Comparison of ENCODE assay signal across 13 cellular contexts in the genomic region with DNA sequence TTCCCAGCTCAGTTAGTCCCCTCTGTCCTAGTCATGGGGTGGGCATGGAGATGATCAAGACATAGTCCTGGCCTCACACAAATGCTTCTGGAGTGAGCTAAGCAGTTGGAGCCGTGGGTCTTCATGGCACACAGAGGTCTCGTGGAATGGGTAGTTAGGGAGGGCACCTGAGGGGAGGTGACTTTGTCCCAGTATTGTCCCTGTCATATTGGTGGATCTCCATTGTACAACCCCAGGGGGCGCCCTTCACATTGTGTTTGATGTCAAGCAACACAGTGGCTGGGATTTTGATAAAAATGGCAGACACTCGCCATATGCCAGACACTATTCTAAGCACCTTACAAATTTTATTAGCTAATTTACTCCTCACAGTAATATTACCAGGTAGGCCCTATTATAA.
DNase-seq lines count a peak whose midpoint lies in the region; ATAC-seq, FAIRE-seq and TF ChIP-seq lines count a peak whose summit lies in the region.
"Had no signal": no experiment of that assay in that cellular context is flagged by ENCODE, and none has a peak within 500 bp of the region (broad histone marks: within the 10 kb centered on the region; RNA-seq: fewer than 3 reads in every experiment).

No MANE protein-coding gene starts in this region.

- H3K4me3 Mint-ChIP-seq in type B pancreatic cell, result no peak overlapping the region
- H3K4me3 Mint-ChIP-seq: activated CD8-positive, alpha-beta memory T cell treated with anti-CD3 and anti-CD28 coated beads, Interleukin-2, amount 10 ng/mL, durations not matched to agents 7 days and 5 days; stimulated activated effector memory CD8-positive, alpha-beta T cell treated with anti-CD3 and anti-CD28 coated beads, Interleukin-12 subunit alpha, Interleukin-12 subunit beta, amount 100 ng/mL, for 72 hours had no signal

- H3K27me3 Mint-ChIP-seq in type B pancreatic cell, result peaks cover 73% of the 10 kb centered on the region

- H3K9me3 ChIP-seq in cardiac muscle cell (ENCODE audit: low read depth) (no peaks in the 10 kb centered on the region), right cardiac atrium (ENCODE audit: control insufficient read depth, low read length) (no peaks in the 10 kb centered on the region)

- H3K4me1 ChIP-seq in cardiac muscle cell (ENCODE audit: low read depth), result peaks cover 8% of the 10 kb centered on the region
- H3K4me1 ChIP-seq in right cardiac atrium (ENCODE audit: control insufficient read depth, insufficient read depth, low read length), result no peaks in the 10 kb centered on the region

- H3K36me3 Mint-ChIP-seq in type B pancreatic cell, result no peaks in the 10 kb centered on the region
- H3K36me3 Mint-ChIP-seq: activated CD8-positive, alpha-beta memory T cell treated with anti-CD3 and anti-CD28 coated beads, Interleukin-2, amount 10 ng/mL, durations not matched to agents 7 days and 5 days; stimulated activated effector memory CD8-positive, alpha-beta T cell treated with anti-CD3 and anti-CD28 coated beads, Interleukin-12 subunit alpha, Interleukin-12 subunit beta, amount 100 ng/mL, for 72 hours had no signal

- TF ChIP-seq CTCF in cardiac muscle cell (IDR thresholded peaks at IDR 0.05; ENCODE audit: low read depth, low read length), result peak; percentile 16
- peak; percentile 62 for TF ChIP-seq CTCF in type B pancreatic cell (conservative IDR thresholded peaks at IDR 0.05)

- DNase-seq in cardiac muscle cell (ENCODE audit: low read depth in 1 of 2, low spot score in 1 of 2), result no peak
- no peak for DNase-seq in right cardiac atrium
- peak; percentile 28 for DNase-seq in NCI-H1105 (lab: John Stamatoyannopoulos, UW)
- DNase-seq in cerebellum (ENCODE audit: low spot score), result peak; percentile 25
- DNase-seq in type B pancreatic cell (ENCODE audit: extremely low spot score, unreplicated experiment), result no peak
- DNase-seq in H4 (ENCODE audit: low spot score), result no peak
- DNase-seq in GM12892 (ENCODE audit: insufficient read length), result no peak
- DNase-seq in stimulated activated CD4-positive, alpha-beta T cell treated with anti-CD3 and anti-CD28 coated beads, Interleukin-12 subunit alpha, Interleukin-12 subunit beta, amount 100 ng/mL, for 4 hours, result no peak
- DNase-seq: activated CD8-positive, alpha-beta memory T cell treated with anti-CD3 and anti-CD28 coated beads, Interleukin-2, amount 10 ng/mL, durations not matched to agents 7 days and 5 days; NCI-H446 treated with DMSO at 0.1 percent for 48 hours; T-helper 1 cell had no signal

- no peak overlapping the region for H3K27ac Mint-ChIP-seq in type B pancreatic cell
- H3K27ac Mint-ChIP-seq: activated CD8-positive, alpha-beta memory T cell treated with anti-CD3 and anti-CD28 coated beads, Interleukin-2, amount 10 ng/mL, durations not matched to agents 7 days and 5 days; stimulated activated effector memory CD8-positive, alpha-beta T cell treated with anti-CD3 and anti-CD28 coated beads, Interleukin-12 subunit alpha, Interleukin-12 subunit beta, amount 100 ng/mL, for 72 hours had no signal

- no peak for TF ChIP-seq POLR2A in GM12892 (IDR thresholded peaks at IDR 0.05; ENCODE audit: low read depth, low read length)

- 72% methylated on average over 4 of the region's 4 CpGs for WGBS in right cardiac atrium

- H3K9me3 Mint-ChIP-seq in type B pancreatic cell, result no peaks in the 10 kb centered on the region
- H3K9me3 Mint-ChIP-seq: stimulated activated effector memory CD8-positive, alpha-beta T cell treated with anti-CD3 and anti-CD28 coated beads, Interleukin-12 subunit alpha, Interleukin-12 subunit beta, amount 100 ng/mL, for 72 hours had no signal

- no peaks in the 10 kb centered on the region for H3K36me3 ChIP-seq in cardiac muscle cell

- no peak for ATAC-seq in right cardiac atrium
- ATAC-seq: activated CD8-positive, alpha-beta memory T cell treated with anti-CD3 and anti-CD28 coated beads, Interleukin-2, amount 10 ng/mL, durations not matched to agents 7 days and 5 days; stimulated activated effector memory CD8-positive, alpha-beta T cell treated with anti-CD3 and anti-CD28 coated beads, Interleukin-12 subunit alpha, Interleukin-12 subunit beta, amount 100 ng/mL, for 72 hours had no signal

- H3K4me1 Mint-ChIP-seq in type B pancreatic cell (ENCODE audit: unreplicated experiment), result peaks cover 7% of the 10 kb centered on the region
- H3K4me1 Mint-ChIP-seq: activated CD8-positive, alpha-beta memory T cell treated with anti-CD3 and anti-CD28 coated beads, Interleukin-2, amount 10 ng/mL, durations not matched to agents 7 days and 5 days; stimulated activated effector memory CD8-positive, alpha-beta T cell treated with anti-CD3 and anti-CD28 coated beads, Interleukin-12 subunit alpha, Interleukin-12 subunit beta, amount 100 ng/mL, for 72 hours had no signal

- H3K27ac ChIP-seq in cardiac muscle cell, result no peak overlapping the region
- no peak overlapping the region for H3K27ac ChIP-seq in right cardiac atrium (ENCODE audit: low read length)

- FAIRE-seq in GM12892 (lab: Jason Lieb, UNC), result no peak
- FAIRE-seq: HTR-8/SVneo had no signal

- H3K27me3 ChIP-seq in cardiac muscle cell, result no peaks in the 10 kb centered on the region
- H3K27me3 ChIP-seq in right cardiac atrium (ENCODE audit: control insufficient read depth, insufficient read depth), result no peaks in the 10 kb centered on the region

- intact Hi-C loops in right cardiac atrium (cut with DNase I), result no loop called here

- H3K4me3 ChIP-seq in cardiac muscle cell (no peak overlapping the region), right cardiac atrium (ENCODE audit: low read length) (no peak overlapping the region)

Comparison
In these comparisons a context has a peak if more than half of its experiments do, and no peak if none do; other contexts are left out.
1. DNase-seq: peak in NCI-H1105 (single experiment) and cerebellum (single experiment); none in cardiac muscle cell (0 of 2), right cardiac atrium (0 of 3), type B pancreatic cell (single experiment), H4 (single experiment), GM12892 (single experiment) and stimulated activated CD4-positive, alpha-beta T cell treated with anti-CD3 and anti-CD28 coated beads, Interleukin-12 subunit alpha, Interleukin-12 subunit beta, amount 100 ng/mL, for 4 hours (single experiment).